ENCODE assay signal across 2 cellular contexts in the genomic region with DNA sequence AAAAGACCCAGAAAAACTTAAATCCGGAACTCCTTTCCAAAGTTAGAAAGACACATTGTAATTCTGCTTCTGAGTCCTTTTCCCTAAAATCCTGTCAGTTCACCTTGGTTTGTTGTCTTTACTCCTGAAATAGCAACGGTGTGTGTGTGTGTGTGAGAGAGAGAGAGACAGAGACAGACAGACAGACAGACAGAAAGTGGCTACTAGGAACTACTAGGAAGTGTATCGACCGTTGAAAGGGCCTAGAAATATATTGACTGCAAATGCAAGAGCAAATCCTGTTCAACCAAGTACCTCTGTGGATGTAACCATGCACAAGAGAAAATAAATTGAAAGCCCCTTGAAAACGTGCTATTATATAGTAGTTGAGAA.
TF ChIP-seq lines count a peak whose summit lies in the region.

No MANE protein-coding gene starts in this region.

TF ChIP-seq in SK-N-SH, 30 proteins besides CTCF, POLR2A, EP300 and RAD21:
- TF ChIP-seq, protein P1, sequence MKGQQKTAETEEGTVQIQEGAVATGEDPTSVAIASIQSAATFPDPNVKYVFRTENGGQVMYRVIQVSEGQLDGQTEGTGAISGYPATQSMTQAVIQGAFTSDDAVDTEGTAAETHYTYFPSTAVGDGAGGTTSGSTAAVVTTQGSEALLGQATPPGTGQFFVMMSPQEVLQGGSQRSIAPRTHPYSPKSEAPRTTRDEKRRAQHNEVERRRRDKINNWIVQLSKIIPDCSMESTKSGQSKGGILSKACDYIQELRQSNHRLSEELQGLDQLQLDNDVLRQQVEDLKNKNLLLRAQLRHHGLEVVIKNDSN (IDR thresholded peaks at IDR 0.05; ENCODE audit: borderline replicate concordance, low read depth): no peak
- TF ChIP-seq CHD2 (IDR thresholded peaks at IDR 0.05; ENCODE audit: low read length, partially characterized antibody): no peak
- no peak for TF ChIP-seq FOXJ3 (CRISPR knock-in tag; IDR thresholded peaks at IDR 0.05)
- no peak for TF ChIP-seq MXI1 (IDR thresholded peaks at IDR 0.05; ENCODE audit: low read depth, low read length)
- no peak for TF ChIP-seq RCOR1 (IDR thresholded peaks at IDR 0.05; ENCODE audit: low read length)
- TF ChIP-seq, protein P2, sequence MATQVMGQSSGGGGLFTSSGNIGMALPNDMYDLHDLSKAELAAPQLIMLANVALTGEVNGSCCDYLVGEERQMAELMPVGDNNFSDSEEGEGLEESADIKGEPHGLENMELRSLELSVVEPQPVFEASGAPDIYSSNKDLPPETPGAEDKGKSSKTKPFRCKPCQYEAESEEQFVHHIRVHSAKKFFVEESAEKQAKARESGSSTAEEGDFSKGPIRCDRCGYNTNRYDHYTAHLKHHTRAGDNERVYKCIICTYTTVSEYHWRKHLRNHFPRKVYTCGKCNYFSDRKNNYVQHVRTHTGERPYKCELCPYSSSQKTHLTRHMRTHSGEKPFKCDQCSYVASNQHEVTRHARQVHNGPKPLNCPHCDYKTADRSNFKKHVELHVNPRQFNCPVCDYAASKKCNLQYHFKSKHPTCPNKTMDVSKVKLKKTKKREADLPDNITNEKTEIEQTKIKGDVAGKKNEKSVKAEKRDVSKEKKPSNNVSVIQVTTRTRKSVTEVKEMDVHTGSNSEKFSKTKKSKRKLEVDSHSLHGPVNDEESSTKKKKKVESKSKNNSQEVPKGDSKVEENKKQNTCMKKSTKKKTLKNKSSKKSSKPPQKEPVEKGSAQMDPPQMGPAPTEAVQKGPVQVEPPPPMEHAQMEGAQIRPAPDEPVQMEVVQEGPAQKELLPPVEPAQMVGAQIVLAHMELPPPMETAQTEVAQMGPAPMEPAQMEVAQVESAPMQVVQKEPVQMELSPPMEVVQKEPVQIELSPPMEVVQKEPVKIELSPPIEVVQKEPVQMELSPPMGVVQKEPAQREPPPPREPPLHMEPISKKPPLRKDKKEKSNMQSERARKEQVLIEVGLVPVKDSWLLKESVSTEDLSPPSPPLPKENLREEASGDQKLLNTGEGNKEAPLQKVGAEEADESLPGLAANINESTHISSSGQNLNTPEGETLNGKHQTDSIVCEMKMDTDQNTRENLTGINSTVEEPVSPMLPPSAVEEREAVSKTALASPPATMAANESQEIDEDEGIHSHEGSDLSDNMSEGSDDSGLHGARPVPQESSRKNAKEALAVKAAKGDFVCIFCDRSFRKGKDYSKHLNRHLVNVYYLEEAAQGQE (IDR thresholded peaks at IDR 0.05; ENCODE audit: low read depth, low read length): no peak
- no peak for TF ChIP-seq TCF12 (IDR thresholded peaks at IDR 0.05)
- no peak for TF ChIP-seq ELF1 (IDR thresholded peaks at IDR 0.05)
- no peak for TF ChIP-seq SIN3A (IDR thresholded peaks at IDR 0.05; ENCODE audit: borderline replicate concordance, low read depth, low read length)
- TF ChIP-seq YY1 (IDR thresholded peaks at IDR 0.05; ENCODE audit: low read depth): no peak
- TF ChIP-seq, protein P3, sequence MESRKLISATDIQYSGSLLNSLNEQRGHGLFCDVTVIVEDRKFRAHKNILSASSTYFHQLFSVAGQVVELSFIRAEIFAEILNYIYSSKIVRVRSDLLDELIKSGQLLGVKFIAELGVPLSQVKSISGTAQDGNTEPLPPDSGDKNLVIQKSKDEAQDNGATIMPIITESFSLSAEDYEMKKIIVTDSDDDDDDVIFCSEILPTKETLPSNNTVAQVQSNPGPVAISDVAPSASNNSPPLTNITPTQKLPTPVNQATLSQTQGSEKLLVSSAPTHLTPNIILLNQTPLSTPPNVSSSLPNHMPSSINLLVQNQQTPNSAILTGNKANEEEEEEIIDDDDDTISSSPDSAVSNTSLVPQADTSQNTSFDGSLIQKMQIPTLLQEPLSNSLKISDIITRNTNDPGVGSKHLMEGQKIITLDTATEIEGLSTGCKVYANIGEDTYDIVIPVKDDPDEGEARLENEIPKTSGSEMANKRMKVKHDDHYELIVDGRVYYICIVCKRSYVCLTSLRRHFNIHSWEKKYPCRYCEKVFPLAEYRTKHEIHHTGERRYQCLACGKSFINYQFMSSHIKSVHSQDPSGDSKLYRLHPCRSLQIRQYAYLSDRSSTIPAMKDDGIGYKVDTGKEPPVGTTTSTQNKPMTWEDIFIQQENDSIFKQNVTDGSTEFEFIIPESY (IDR thresholded peaks at IDR 0.05; ENCODE audit: borderline replicate concordance, low read depth): no peak
- no peak for TF ChIP-seq JUND (IDR thresholded peaks at IDR 0.05)
- TF ChIP-seq, protein P4, sequence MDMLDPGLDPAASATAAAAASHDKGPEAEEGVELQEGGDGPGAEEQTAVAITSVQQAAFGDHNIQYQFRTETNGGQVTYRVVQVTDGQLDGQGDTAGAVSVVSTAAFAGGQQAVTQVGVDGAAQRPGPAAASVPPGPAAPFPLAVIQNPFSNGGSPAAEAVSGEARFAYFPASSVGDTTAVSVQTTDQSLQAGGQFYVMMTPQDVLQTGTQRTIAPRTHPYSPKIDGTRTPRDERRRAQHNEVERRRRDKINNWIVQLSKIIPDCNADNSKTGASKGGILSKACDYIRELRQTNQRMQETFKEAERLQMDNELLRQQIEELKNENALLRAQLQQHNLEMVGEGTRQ (IDR thresholded peaks at IDR 0.05; ENCODE audit: borderline replicate concordance, low read depth, low read length): no peak

TF ChIP-seq in SK-N-SH treated with all-trans-retinoic acid at 6 μM for 48 hours, 23 proteins besides CTCF, POLR2A, EP300 and RAD21 (continued from another document):
- TF ChIP-seq, protein P5, sequence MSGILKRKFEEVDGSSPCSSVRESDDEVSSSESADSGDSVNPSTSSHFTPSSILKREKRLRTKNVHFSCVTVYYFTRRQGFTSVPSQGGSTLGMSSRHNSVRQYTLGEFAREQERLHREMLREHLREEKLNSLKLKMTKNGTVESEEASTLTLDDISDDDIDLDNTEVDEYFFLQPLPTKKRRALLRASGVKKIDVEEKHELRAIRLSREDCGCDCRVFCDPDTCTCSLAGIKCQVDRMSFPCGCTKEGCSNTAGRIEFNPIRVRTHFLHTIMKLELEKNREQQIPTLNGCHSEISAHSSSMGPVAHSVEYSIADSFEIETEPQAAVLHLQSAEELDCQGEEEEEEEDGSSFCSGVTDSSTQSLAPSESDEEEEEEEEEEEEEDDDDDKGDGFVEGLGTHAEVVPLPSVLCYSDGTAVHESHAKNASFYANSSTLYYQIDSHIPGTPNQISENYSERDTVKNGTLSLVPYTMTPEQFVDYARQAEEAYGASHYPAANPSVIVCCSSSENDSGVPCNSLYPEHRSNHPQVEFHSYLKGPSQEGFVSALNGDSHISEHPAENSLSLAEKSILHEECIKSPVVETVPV (CRISPR knock-in tag; IDR thresholded peaks at IDR 0.05): no peak
- TF ChIP-seq ZNF8 (CRISPR knock-in tag; IDR thresholded peaks at IDR 0.05) (no peak), ZFP30 (CRISPR knock-in tag; IDR thresholded peaks at IDR 0.05) (no peak), BACH2 (CRISPR knock-in tag; IDR thresholded peaks at IDR 0.05; ENCODE audit: borderline replicate concordance) (no peak), ISL1 (CRISPR knock-in tag; IDR thresholded peaks at IDR 0.05) (no peak), ARNTL (CRISPR knock-in tag; IDR thresholded peaks at IDR 0.05; ENCODE audit: borderline replicate concordance, low read depth) (no peak), TCF4 (CRISPR knock-in tag; IDR thresholded peaks at IDR 0.05; ENCODE audit: borderline replicate concordance) (no peak), ZNF70 (CRISPR knock-in tag; IDR thresholded peaks at IDR 0.05) (no peak), TOX (CRISPR knock-in tag; IDR thresholded peaks at IDR 0.05; ENCODE audit: borderline replicate concordance) (no peak), ZC3H10 (CRISPR knock-in tag; IDR thresholded peaks at IDR 0.05) (no peak), ZFP3 (CRISPR knock-in tag; IDR thresholded peaks at IDR 0.05) (no peak), SNAI2 (CRISPR knock-in tag; IDR thresholded peaks at IDR 0.05) (no peak), OSR1 (CRISPR knock-in tag; IDR thresholded peaks at IDR 0.05) (no peak)
- TF ChIP-seq, protein P6, sequence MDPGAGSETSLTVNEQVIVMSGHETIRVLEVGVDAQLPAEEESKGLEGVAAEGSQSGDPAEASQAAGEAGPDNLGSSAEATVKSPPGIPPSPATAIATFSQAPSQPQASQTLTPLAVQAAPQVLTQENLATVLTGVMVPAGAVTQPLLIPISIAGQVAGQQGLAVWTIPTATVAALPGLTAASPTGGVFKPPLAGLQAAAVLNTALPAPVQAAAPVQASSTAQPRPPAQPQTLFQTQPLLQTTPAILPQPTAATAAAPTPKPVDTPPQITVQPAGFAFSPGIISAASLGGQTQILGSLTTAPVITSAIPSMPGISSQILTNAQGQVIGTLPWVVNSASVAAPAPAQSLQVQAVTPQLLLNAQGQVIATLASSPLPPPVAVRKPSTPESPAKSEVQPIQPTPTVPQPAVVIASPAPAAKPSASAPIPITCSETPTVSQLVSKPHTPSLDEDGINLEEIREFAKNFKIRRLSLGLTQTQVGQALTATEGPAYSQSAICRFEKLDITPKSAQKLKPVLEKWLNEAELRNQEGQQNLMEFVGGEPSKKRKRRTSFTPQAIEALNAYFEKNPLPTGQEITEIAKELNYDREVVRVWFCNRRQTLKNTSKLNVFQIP (CRISPR knock-in tag; IDR thresholded peaks at IDR 0.05; ENCODE audit: borderline replicate concordance, low read depth): no peak
- TF ChIP-seq, protein P7, sequence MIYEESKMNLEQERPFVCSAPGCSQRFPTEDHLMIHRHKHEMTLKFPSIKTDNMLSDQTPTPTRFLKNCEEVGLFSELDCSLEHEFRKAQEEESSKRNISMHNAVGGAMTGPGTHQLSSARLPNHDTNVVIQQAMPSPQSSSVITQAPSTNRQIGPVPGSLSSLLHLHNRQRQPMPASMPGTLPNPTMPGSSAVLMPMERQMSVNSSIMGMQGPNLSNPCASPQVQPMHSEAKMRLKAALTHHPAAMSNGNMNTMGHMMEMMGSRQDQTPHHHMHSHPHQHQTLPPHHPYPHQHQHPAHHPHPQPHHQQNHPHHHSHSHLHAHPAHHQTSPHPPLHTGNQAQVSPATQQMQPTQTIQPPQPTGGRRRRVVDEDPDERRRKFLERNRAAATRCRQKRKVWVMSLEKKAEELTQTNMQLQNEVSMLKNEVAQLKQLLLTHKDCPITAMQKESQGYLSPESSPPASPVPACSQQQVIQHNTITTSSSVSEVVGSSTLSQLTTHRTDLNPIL (CRISPR knock-in tag; IDR thresholded peaks at IDR 0.05; ENCODE audit: low read depth): no peak
- TF ChIP-seq, protein P8, sequence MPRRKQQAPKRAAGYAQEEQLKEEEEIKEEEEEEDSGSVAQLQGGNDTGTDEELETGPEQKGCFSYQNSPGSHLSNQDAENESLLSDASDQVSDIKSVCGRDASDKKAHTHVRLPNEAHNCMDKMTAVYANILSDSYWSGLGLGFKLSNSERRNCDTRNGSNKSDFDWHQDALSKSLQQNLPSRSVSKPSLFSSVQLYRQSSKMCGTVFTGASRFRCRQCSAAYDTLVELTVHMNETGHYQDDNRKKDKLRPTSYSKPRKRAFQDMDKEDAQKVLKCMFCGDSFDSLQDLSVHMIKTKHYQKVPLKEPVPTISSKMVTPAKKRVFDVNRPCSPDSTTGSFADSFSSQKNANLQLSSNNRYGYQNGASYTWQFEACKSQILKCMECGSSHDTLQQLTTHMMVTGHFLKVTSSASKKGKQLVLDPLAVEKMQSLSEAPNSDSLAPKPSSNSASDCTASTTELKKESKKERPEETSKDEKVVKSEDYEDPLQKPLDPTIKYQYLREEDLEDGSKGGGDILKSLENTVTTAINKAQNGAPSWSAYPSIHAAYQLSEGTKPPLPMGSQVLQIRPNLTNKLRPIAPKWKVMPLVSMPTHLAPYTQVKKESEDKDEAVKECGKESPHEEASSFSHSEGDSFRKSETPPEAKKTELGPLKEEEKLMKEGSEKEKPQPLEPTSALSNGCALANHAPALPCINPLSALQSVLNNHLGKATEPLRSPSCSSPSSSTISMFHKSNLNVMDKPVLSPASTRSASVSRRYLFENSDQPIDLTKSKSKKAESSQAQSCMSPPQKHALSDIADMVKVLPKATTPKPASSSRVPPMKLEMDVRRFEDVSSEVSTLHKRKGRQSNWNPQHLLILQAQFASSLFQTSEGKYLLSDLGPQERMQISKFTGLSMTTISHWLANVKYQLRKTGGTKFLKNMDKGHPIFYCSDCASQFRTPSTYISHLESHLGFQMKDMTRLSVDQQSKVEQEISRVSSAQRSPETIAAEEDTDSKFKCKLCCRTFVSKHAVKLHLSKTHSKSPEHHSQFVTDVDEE (CRISPR knock-in tag; IDR thresholded peaks at IDR 0.05): no peak
